ENCODE assay signal across 1 cellular context in genomic region chr22:31828739-31829138, GRCh38.
TF ChIP-seq lines count a peak whose summit lies in the region.

No MANE protein-coding gene starts in this region.

TF ChIP-seq in GM12878, 131 proteins besides CTCF, POLR2A, EP300 and RAD21 (continued from another document):
- no peak for TF ChIP-seq ELK1 (IDR thresholded peaks at IDR 0.05; ENCODE audit: low read depth, low read length)
- TF ChIP-seq MTA3 (IDR thresholded peaks at IDR 0.05; ENCODE audit: borderline replicate concordance, low read length), result no peak
- no peak for TF ChIP-seq CREB1 (IDR thresholded peaks at IDR 0.05; ENCODE audit: low read depth)
- TF ChIP-seq BCL11A (IDR thresholded peaks at IDR 0.05; ENCODE audit: low read depth, low read length), result no peak
- peak; percentile 76 to 85 for TF ChIP-seq IKZF2 (IDR thresholded peaks at IDR 0.05)
- TF ChIP-seq SMC3 (IDR thresholded peaks at IDR 0.05; ENCODE audit: borderline replicate concordance, low read length), result no peak
- TF ChIP-seq RUNX3 (IDR thresholded peaks at IDR 0.05; ENCODE audit: low read length), result peak; percentile 73
- TF ChIP-seq HCFC1 (IDR thresholded peaks at IDR 0.05; ENCODE audit: low read length), result no peak
- TF ChIP-seq PKNOX1 (IDR thresholded peaks at IDR 0.05), result no peak
- no peak for TF ChIP-seq RCOR1 (conservative IDR thresholded peaks at IDR 0.05; ENCODE audit: low read depth, low read length)
- TF ChIP-seq ZNF384 (IDR thresholded peaks at IDR 0.05; ENCODE audit: borderline replicate concordance, low read depth, low read length), result no peak
- TF ChIP-seq SMAD1 (IDR thresholded peaks at IDR 0.05; ENCODE audit: low read depth, partially characterized antibody), result no peak
- no peak for TF ChIP-seq MAX (IDR thresholded peaks at IDR 0.05; ENCODE audit: low read depth, low read length)
- TF ChIP-seq TAF1 (IDR thresholded peaks at IDR 0.05; ENCODE audit: borderline replicate concordance, low read depth, low read length), result 0 out of 2 replicates have a peak, but pooled peaks have one; percentile 25
- no peak for TF ChIP-seq SRF (IDR thresholded peaks at IDR 0.05; ENCODE audit: low read depth in 2 of 2, low read length in 2 of 2)
- TF ChIP-seq EED (IDR thresholded peaks at IDR 0.05; ENCODE audit: low read depth), result peak; percentile 50; the same call in 1 of the 2 replicates
- peak; percentile 34; the same call in 1 of the 2 replicates for TF ChIP-seq MTA2 (IDR thresholded peaks at IDR 0.05; ENCODE audit: low read depth)
- no peak for TF ChIP-seq ZNF687 (IDR thresholded peaks at IDR 0.05)
- no peak for TF ChIP-seq GABPA (IDR thresholded peaks at IDR 0.05; ENCODE audit: low read depth)
- no peak for TF ChIP-seq ZBTB4 (CRISPR knock-in tag; IDR thresholded peaks at IDR 0.05)
- no peak for TF ChIP-seq EZH2 (IDR thresholded peaks at IDR 0.05; ENCODE audit: borderline replicate concordance, control insufficient read depth, low read depth, low read length)
- TF ChIP-seq ZSCAN29 (IDR thresholded peaks at IDR 0.05), result no peak
- TF ChIP-seq ZNF217 (IDR thresholded peaks at IDR 0.05), result peak; percentile 51; the same call in 1 of the 2 replicates
- peak; percentile 68 for TF ChIP-seq RAD51 (IDR thresholded peaks at IDR 0.05)
- peak in 1 of 2 experiments; percentile 26; a peak in 1 of 4 replicates for TF ChIP-seq BHLHE40 (IDR thresholded peaks at IDR 0.05; ENCODE audit: borderline replicate concordance in 1 of 2, low read depth in 2 of 2, low read length in 1 of 2)
- no peak for TF ChIP-seq CHD1 (IDR thresholded peaks at IDR 0.05; ENCODE audit: low read depth, low read length)
- peak; percentile 70 for TF ChIP-seq MEF2B (IDR thresholded peaks at IDR 0.05; ENCODE audit: partially characterized antibody, poor library complexity, severe bottlenecking)
- TF ChIP-seq SPI1 (IDR thresholded peaks at IDR 0.05; ENCODE audit: borderline replicate concordance, insufficient read depth, low read depth, low read length), result peak; percentile 47; the same call in 1 of the 2 replicates
- TF ChIP-seq KAT2A (conservative IDR thresholded peaks at IDR 0.05; ENCODE audit: control insufficient read depth, low read depth, low read length), result no peak
- no peak for TF ChIP-seq STAT3 (IDR thresholded peaks at IDR 0.05; ENCODE audit: low read depth, low read length)
- TF ChIP-seq ATF7 (IDR thresholded peaks at IDR 0.05; ENCODE audit: low read depth), result peak; percentile 19; the same call in 1 of the 2 replicates
- TF ChIP-seq IKZF1 (conservative IDR thresholded peaks at IDR 0.05), result peak; percentile 50; the same call in 1 of the 2 replicates
- 0 out of 2 replicates have a peak, but pooled peaks have one; percentile 49 for TF ChIP-seq SMARCA5 (IDR thresholded peaks at IDR 0.05)
- TF ChIP-seq MEF2A (IDR thresholded peaks at IDR 0.05; ENCODE audit: insufficient read depth, low read depth, low read length), result no peak
- TF ChIP-seq, protein P1, sequence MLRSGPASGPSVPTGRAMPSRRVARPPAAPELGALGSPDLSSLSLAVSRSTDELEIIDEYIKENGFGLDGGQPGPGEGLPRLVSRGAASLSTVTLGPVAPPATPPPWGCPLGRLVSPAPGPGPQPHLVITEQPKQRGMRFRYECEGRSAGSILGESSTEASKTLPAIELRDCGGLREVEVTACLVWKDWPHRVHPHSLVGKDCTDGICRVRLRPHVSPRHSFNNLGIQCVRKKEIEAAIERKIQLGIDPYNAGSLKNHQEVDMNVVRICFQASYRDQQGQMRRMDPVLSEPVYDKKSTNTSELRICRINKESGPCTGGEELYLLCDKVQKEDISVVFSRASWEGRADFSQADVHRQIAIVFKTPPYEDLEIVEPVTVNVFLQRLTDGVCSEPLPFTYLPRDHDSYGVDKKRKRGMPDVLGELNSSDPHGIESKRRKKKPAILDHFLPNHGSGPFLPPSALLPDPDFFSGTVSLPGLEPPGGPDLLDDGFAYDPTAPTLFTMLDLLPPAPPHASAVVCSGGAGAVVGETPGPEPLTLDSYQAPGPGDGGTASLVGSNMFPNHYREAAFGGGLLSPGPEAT (IDR thresholded peaks at IDR 0.05; ENCODE audit: low read depth), result peak; percentile 71
